ENCODE assay signal across 8 cellular contexts in the genomic region with DNA sequence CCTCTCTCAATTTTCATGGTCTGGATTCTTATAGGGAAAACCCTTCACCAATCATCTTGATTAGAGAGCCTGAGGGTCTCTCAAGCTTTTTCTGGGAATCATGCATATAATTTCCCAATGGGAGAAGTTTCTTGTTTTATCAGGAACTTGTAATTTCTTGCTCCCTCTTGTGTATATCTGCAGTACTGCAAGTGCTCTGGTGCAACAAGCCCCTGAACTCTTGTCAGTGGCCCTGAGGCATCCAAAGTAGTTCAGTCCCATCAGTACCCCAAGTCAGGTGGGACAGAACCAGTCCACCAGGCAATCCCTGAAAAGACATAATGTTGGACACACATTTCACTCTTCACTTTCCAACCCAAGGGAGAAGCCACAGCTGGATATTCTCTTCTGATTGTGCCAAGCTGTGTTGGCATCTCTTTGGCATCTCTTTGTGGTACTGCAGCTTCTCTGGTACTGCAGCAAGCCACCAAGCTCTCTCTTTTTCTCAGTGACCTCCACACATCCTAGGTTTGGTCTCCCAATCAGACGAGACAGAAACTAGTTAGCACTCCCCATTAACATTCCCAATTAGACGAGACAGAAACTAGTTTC.
A peak's percentile ranks its signal among the peaks of the same experiment; 100 is the strongest.
DNase-seq lines count a peak whose midpoint lies in the region; ATAC-seq, FAIRE-seq and TF ChIP-seq lines count a peak whose summit lies in the region.

No MANE protein-coding gene starts in this region.

- no peaks in the 10 kb centered on the region for H3K27me3 Mint-ChIP-seq in T-helper 2 cell treated with Interferon-gamma antibody and Interleukin-4, amounts not matched to agents 5 μg/mL and 100 μg/mL, for 36 hours (ENCODE audit: low read depth)

- no peaks in the 10 kb centered on the region for H3K36me3 Mint-ChIP-seq in T-helper 2 cell treated with Interferon-gamma antibody and Interleukin-4, amounts not matched to agents 5 μg/mL and 100 μg/mL, for 36 hours (ENCODE audit: low read depth)

- no peaks in the 10 kb centered on the region for H3K9me3 ChIP-seq in SJCRH30 (replicated peaks)
- H3K9me3 ChIP-seq in effector memory CD4-positive, alpha-beta T cell (ENCODE audit: control insufficient read depth, low read length), result no peaks in the 10 kb centered on the region

- no peaks in the 10 kb centered on the region for H3K9me3 Mint-ChIP-seq in T-helper 2 cell treated with Interferon-gamma antibody and Interleukin-4, amounts not matched to agents 5 μg/mL and 100 μg/mL, for 36 hours

- peak; percentile 74 for ATAC-seq in GM19035 (IDR thresholded peaks at IDR 0.05; ENCODE audit: unreplicated experiment)

- H3K4me3 ChIP-seq in SJCRH30, result no peak overlapping the region
- no peak overlapping the region for H3K4me3 ChIP-seq in fibroblast of the aortic adventitia (ENCODE audit: low read depth, low read length)
- no peak overlapping the region for H3K4me3 ChIP-seq in retinal pigment epithelial cell (ENCODE audit: low read length)
- H3K4me3 ChIP-seq in effector memory CD4-positive, alpha-beta T cell (ENCODE audit: insufficient read depth, low read depth, low read length, poor library complexity, severe bottlenecking), result no peak overlapping the region

- no peak overlapping the region for H3K27ac Mint-ChIP-seq in T-helper 2 cell treated with Interferon-gamma antibody and Interleukin-4, amounts not matched to agents 5 μg/mL and 100 μg/mL, for 36 hours

- TF ChIP-seq CTCF in fibroblast of the aortic adventitia (IDR thresholded peaks at IDR 0.05; ENCODE audit: insufficient read depth, low read length) (peak; percentile 90), retinal pigment epithelial cell (conservative IDR thresholded peaks at IDR 0.05; ENCODE audit: low read depth, low read length) (peak; percentile 84)

- no peaks in the 10 kb centered on the region for H3K4me1 ChIP-seq in SJCRH30
- no peaks in the 10 kb centered on the region for H3K4me1 ChIP-seq in effector memory CD4-positive, alpha-beta T cell (ENCODE audit: control insufficient read depth, insufficient read depth, low read length, poor library complexity, severe bottlenecking)

- FAIRE-seq in HTR-8/SVneo (lab: Jason Lieb, UNC), result no peak

- DNase-seq in CMK (ENCODE audit: low read depth) (peak; percentile 12), HTR-8/SVneo (ENCODE audit: insufficient read length, low spot score) (peak; percentile 14), SJCRH30 (peak; percentile 53 to 82), fibroblast of the aortic adventitia (ENCODE audit: low read depth) (peak; percentile 87), retinal pigment epithelial cell (ENCODE audit: low read depth) (peak; percentile 37)
- no peak for DNase-seq in T-helper 2 cell treated with Interferon-gamma antibody and Interleukin-4, amounts not matched to agents 5 μg/mL and 100 μg/mL, for 36 hours (ENCODE audit: low spot score)
- DNase-seq in effector memory CD4-positive, alpha-beta T cell, result no peak

- H3K4me3 Mint-ChIP-seq in T-helper 2 cell treated with Interferon-gamma antibody and Interleukin-4, amounts not matched to agents 5 μg/mL and 100 μg/mL, for 36 hours, result no peak overlapping the region

- no peaks in the 10 kb centered on the region for H3K36me3 ChIP-seq in SJCRH30
- no peaks in the 10 kb centered on the region for H3K36me3 ChIP-seq in effector memory CD4-positive, alpha-beta T cell (ENCODE audit: control insufficient read depth, insufficient read depth, low read length)

- no peaks in the 10 kb centered on the region for H3K4me1 Mint-ChIP-seq in T-helper 2 cell treated with Interferon-gamma antibody and Interleukin-4, amounts not matched to agents 5 μg/mL and 100 μg/mL, for 36 hours (ENCODE audit: low read depth)

- H3K27ac ChIP-seq in SJCRH30, result no peak overlapping the region
- H3K27ac ChIP-seq in effector memory CD4-positive, alpha-beta T cell (ENCODE audit: insufficient read depth, low read length, poor library complexity, severe bottlenecking), result no peak overlapping the region

- H3K27me3 ChIP-seq in SJCRH30, result no peaks in the 10 kb centered on the region
- H3K27me3 ChIP-seq in effector memory CD4-positive, alpha-beta T cell (replicated peaks; ENCODE audit: control insufficient read depth, insufficient read depth, low read length, poor library complexity, severe bottlenecking), result no peaks in the 10 kb centered on the region

Comparison
In these comparisons a context has a peak if more than half of its experiments do, and no peak if none do; other contexts are left out.
1. DNase-seq: peak in CMK (single experiment), HTR-8/SVneo (single experiment), SJCRH30 (2 of 2), fibroblast of the aortic adventitia (single experiment) and retinal pigment epithelial cell (single experiment); none in T-helper 2 cell treated with Interferon-gamma antibody and Interleukin-4, amounts not matched to agents 5 μg/mL and 100 μg/mL, for 36 hours (single experiment) and effector memory CD4-positive, alpha-beta T cell (0 of 3).